18 cellular contexts compared by ENCODE assay signal in genomic region chr20:22001886-22002285, GRCh38.
"Had no signal": no experiment of that assay in that cellular context is flagged by ENCODE, and none has a peak within 500 bp of the region (broad histone marks: within the 10 kb centered on the region; RNA-seq: fewer than 3 reads in every experiment).

No MANE protein-coding gene starts in this region.

- H3K9me3 ChIP-seq: body of pancreas, esophagus muscularis mucosa, heart left ventricle, psoas muscle, sigmoid colon, suprapubic skin had no signal

- H3K36me3 Mint-ChIP-seq: activated naive CD4-positive, alpha-beta T cell treated with anti-CD3 and anti-CD28 coated beads, Interleukin-2, amount 50 U/mL, for 24 hours; memory B cell; natural killer cell; type B pancreatic cell had no signal

- H3K36me3 ChIP-seq: esophagus muscularis mucosa, heart left ventricle, sigmoid colon, suprapubic skin had no signal

- H3K4me1 Mint-ChIP-seq: activated naive CD4-positive, alpha-beta T cell treated with anti-CD3 and anti-CD28 coated beads, Interleukin-2, amount 50 U/mL, for 24 hours; activated T-helper 17 cell treated with anti-CD3 and anti-CD28 coated beads, Interleukin-2, amount 50 U/mL, for 72 hours; endodermal cell; memory B cell; natural killer cell; T-helper 17 cell had no signal

- H3K27ac Mint-ChIP-seq: activated naive CD4-positive, alpha-beta T cell treated with anti-CD3 and anti-CD28 coated beads, Interleukin-2, amount 50 U/mL, for 24 hours; activated T-helper 17 cell treated with anti-CD3 and anti-CD28 coated beads, Interleukin-2, amount 50 U/mL, for 72 hours; endodermal cell; memory B cell; natural killer cell; T-helper 17 cell; type B pancreatic cell had no signal

- H3K27ac ChIP-seq: body of pancreas, esophagus muscularis mucosa, heart left ventricle, psoas muscle, sigmoid colon, suprapubic skin had no signal

- H3K9me3 Mint-ChIP-seq: endodermal cell, type B pancreatic cell had no signal

- H3K27me3 Mint-ChIP-seq: activated naive CD4-positive, alpha-beta T cell treated with anti-CD3 and anti-CD28 coated beads, Interleukin-2, amount 50 U/mL, for 24 hours; activated T-helper 17 cell treated with anti-CD3 and anti-CD28 coated beads, Interleukin-2, amount 50 U/mL, for 72 hours; memory B cell; T-helper 17 cell had no signal

- H3K27me3 ChIP-seq: body of pancreas, esophagus muscularis mucosa, heart left ventricle, sigmoid colon, suprapubic skin had no signal

- H3K4me3 Mint-ChIP-seq: activated naive CD4-positive, alpha-beta T cell treated with anti-CD3 and anti-CD28 coated beads, Interleukin-2, amount 50 U/mL, for 24 hours; activated T-helper 17 cell treated with anti-CD3 and anti-CD28 coated beads, Interleukin-2, amount 50 U/mL, for 72 hours; endodermal cell; memory B cell; natural killer cell; T-helper 17 cell; type B pancreatic cell had no signal

- H3K4me1 ChIP-seq: body of pancreas, esophagus muscularis mucosa, heart left ventricle, psoas muscle, sigmoid colon, suprapubic skin had no signal

- DNase-seq: activated CD4-positive, alpha-beta T cell treated with anti-CD3 and anti-CD28 coated beads, Interleukin-2, amount 50 U/mL, for 1 hour; activated T-cell treated with anti-CD3 and anti-CD28 coated beads for 4 hours; body of pancreas; cerebellar nuclear complex; endodermal cell; heart left ventricle; natural killer cell; psoas muscle; sigmoid colon; stimulated activated CD4-positive, alpha-beta T cell treated with anti-CD3 and anti-CD28 coated beads, Interleukin-2, amount 100 ng/mL, for 48 hours; stimulated activated naive CD4-positive, alpha-beta T cell treated with Interleukin-2 at 50 U/mL for 16 hours; T-helper 17 cell had no signal

- H3K4me3 ChIP-seq: body of pancreas, esophagus muscularis mucosa, heart left ventricle, psoas muscle, sigmoid colon, suprapubic skin had no signal
